ENCODE assay signal across 27 cellular contexts in the genomic region with DNA sequence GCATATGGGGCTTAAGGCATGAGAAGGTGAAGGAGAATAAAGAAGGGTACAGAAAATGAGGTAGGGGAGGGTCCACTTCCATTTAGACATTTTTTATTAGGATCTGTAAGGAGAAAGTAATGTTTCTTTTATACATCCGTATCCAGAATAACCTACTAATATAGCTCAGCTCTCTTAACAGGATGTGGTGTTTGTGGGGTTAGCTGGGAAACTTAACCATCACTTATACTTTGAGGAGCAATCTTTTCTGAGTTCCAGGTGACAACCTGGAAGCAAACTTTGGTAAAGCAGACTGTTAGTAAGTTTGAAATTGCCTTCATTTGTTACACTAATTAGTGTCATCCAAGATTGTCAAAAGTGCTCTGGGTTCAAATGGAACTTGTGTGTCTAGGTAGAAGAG. TPM values are rescaled to one million over a fixed set of nuclear protein-coding genes. Genes with fewer than 3 reads are reported as not detected.
DNase-seq lines count a peak whose midpoint lies in the region; ATAC-seq, FAIRE-seq and TF ChIP-seq lines count a peak whose summit lies in the region.
"Had no signal": no experiment of that assay in that cellular context is flagged by ENCODE, and none has a peak within 500 bp of the region (broad histone marks: within the 10 kb centered on the region; RNA-seq: fewer than 3 reads in every experiment).

No MANE protein-coding gene starts in this region.

- FAIRE-seq in GM12891 (lab: Jason Lieb, UNC), result peak; percentile 62
- FAIRE-seq: A204.1 had no signal

- no peaks in the 10 kb centered on the region for H3K4me1 ChIP-seq in osteoblast (ENCODE audit: insufficient read depth, low read length)
- H3K4me1 ChIP-seq: left ventricle myocardium inferior, psoas muscle, uterus had no signal

- no peak overlapping the region for H3K27ac ChIP-seq in osteoblast (ENCODE audit: low read depth, low read length)
- H3K27ac ChIP-seq: brain microvascular endothelial cell, KMS-11, left ventricle myocardium inferior, psoas muscle, RWPE1, thoracic aorta, uterus had no signal

- H3K4me1 Mint-ChIP-seq in activated CD8-positive, alpha-beta memory T cell treated with anti-CD3 and anti-CD28 coated beads, Interleukin-2, amount 10 ng/mL, durations not matched to agents 7 days and 5 days, result peaks cover 35% of the 10 kb centered on the region
- peaks cover 27% of the 10 kb centered on the region for H3K4me1 Mint-ChIP-seq in activated T-helper 17 cell treated with anti-CD3 and anti-CD28 coated beads, Interleukin-2, amount 50 U/mL, for 72 hours

- no peak for TF ChIP-seq CTCF in osteoblast (IDR thresholded peaks at IDR 0.05; ENCODE audit: extremely low read depth, low read depth, low read length)

- peaks cover 13% of the 10 kb centered on the region for H3K79me2 ChIP-seq in osteoblast (ENCODE audit: insufficient read depth, low read length)

- peak overlapping the region; percentile 48 for H3K27ac Mint-ChIP-seq in activated CD8-positive, alpha-beta memory T cell treated with anti-CD3 and anti-CD28 coated beads, Interleukin-2, amount 10 ng/mL, durations not matched to agents 7 days and 5 days
- H3K27ac Mint-ChIP-seq in activated T-helper 17 cell treated with anti-CD3 and anti-CD28 coated beads, Interleukin-2, amount 50 U/mL, for 72 hours, result peak overlapping the region; percentile 67

- no peaks in the 10 kb centered on the region for H3K27me3 ChIP-seq in osteoblast (ENCODE audit: insufficient read depth, low read length)
- H3K27me3 ChIP-seq: brain microvascular endothelial cell, uterus had no signal

- CTCF ChIA-PET in activated CD8-positive, alpha-beta memory T cell treated with anti-CD3 and anti-CD28 coated beads, Interleukin-2, amount 10 ng/mL, durations not matched to agents 7 days and 5 days (lab: Charles Lee), result interaction anchor here (0.5 to 3.6 kb wide), 5 partner anchors 10 to 82 kb away, joined by 3 to 26 read pairs (median 3); no protein-coding TSS in a partner anchor

- no peak overlapping the region for H3K4me3 ChIP-seq in osteoblast (ENCODE audit: insufficient read depth, low read length)
- H3K4me3 ChIP-seq: left ventricle myocardium inferior, psoas muscle, thoracic aorta, uterus had no signal

- H3K36me3 Mint-ChIP-seq in activated CD8-positive, alpha-beta memory T cell treated with anti-CD3 and anti-CD28 coated beads, Interleukin-2, amount 10 ng/mL, durations not matched to agents 7 days and 5 days, result peaks cover 66% of the 10 kb centered on the region
- peaks cover 59% of the 10 kb centered on the region for H3K36me3 Mint-ChIP-seq in activated T-helper 17 cell treated with anti-CD3 and anti-CD28 coated beads, Interleukin-2, amount 50 U/mL, for 72 hours (ENCODE audit: low read depth)

- no peaks in the 10 kb centered on the region for H3K9me3 Mint-ChIP-seq in activated CD8-positive, alpha-beta memory T cell treated with anti-CD3 and anti-CD28 coated beads, Interleukin-2, amount 10 ng/mL, durations not matched to agents 7 days and 5 days (ENCODE audit: low read depth)
- no peaks in the 10 kb centered on the region for H3K9me3 Mint-ChIP-seq in activated T-helper 17 cell treated with anti-CD3 and anti-CD28 coated beads, Interleukin-2, amount 50 U/mL, for 72 hours

- intact Hi-C loops in cardiac septum (cut with DNase I), result no loop called here

- H3K36me3 ChIP-seq in osteoblast (ENCODE audit: insufficient read depth, low read length), result peaks cover 11% of the 10 kb centered on the region
- H3K36me3 ChIP-seq: left ventricle myocardium inferior, thoracic aorta, uterus had no signal

- TF ChIP-seq POLR2A in GM12891 (IDR thresholded peaks at IDR 0.05; ENCODE audit: low read depth, low read length), result no peak

- H3K9me3 ChIP-seq in osteoblast (ENCODE audit: low read depth, low read length), result no peaks in the 10 kb centered on the region
- H3K9me3 ChIP-seq: left ventricle myocardium inferior, psoas muscle, thoracic aorta, uterus had no signal

- ATAC-seq in activated CD8-positive, alpha-beta memory T cell treated with anti-CD3 and anti-CD28 coated beads, Interleukin-2, amount 10 ng/mL, durations not matched to agents 7 days and 5 days, result peak; percentile 58
- peak; percentile 56 for ATAC-seq in activated T-helper 17 cell treated with anti-CD3 and anti-CD28 coated beads, Interleukin-2, amount 50 U/mL, for 72 hours (replicated peaks)
- ATAC-seq in GM19467 (IDR thresholded peaks at IDR 0.05; ENCODE audit: unreplicated experiment), result no peak
- ATAC-seq: psoas muscle had no signal

- no peak for DNase-seq in activated CD8-positive, alpha-beta memory T cell treated with anti-CD3 and anti-CD28 coated beads, Interleukin-2, amount 10 ng/mL, durations not matched to agents 7 days and 5 days
- DNase-seq in activated CD8-positive, alpha-beta memory T cell treated with anti-CD3 and anti-CD28 coated beads, Interleukin-2, amount 50 U/mL, for 48 hours, result no peak
- no peak for DNase-seq in GM12891 (ENCODE audit: insufficient read length, low spot score)
- DNase-seq in osteoblast (ENCODE audit: insufficient read length, low spot score, missing footprints), result no peak
- DNase-seq in cardiac septum (ENCODE audit: low spot score), result no peak
- DNase-seq in NCI-H187 (lab: John Stamatoyannopoulos, UW), result no peak
- DNase-seq: activated CD8-positive, alpha-beta memory T cell treated with anti-CD3 and anti-CD28 coated beads, Interleukin-2, amount 50 U/mL, for 4 hours; activated effector memory CD4-positive, alpha-beta T cell treated with anti-CD3 and anti-CD28 coated beads, Interleukin-2, amount 50 U/mL, for 16 hours; amniotic stem cell; brain microvascular endothelial cell; DMS79; HCEC 1CT; left ventricle myocardium inferior; mesendoderm; NCI-H1417 treated with DMSO at 0.1 percent for 48 hours; NCI-H446 treated with DMSO at 0.1 percent for 48 hours; psoas muscle; stimulated activated CD4-positive, alpha-beta T cell treated with anti-CD3 and anti-CD28 coated beads, Interleukin-15, amount 100 ng/mL, for 24 hours; uterus had no signal

- no peaks in the 10 kb centered on the region for H4K20me1 ChIP-seq in osteoblast (ENCODE audit: insufficient read depth, low read length)

- peak overlapping the region; percentile 52 for H2AFZ ChIP-seq in osteoblast (ENCODE audit: low read length)

- H3K4me2 ChIP-seq in osteoblast (ENCODE audit: insufficient read depth, low read length), result no peak overlapping the region
- H3K4me2 ChIP-seq: KMS-11 had no signal

- no peaks in the 10 kb centered on the region for H3K27me3 Mint-ChIP-seq in activated CD8-positive, alpha-beta memory T cell treated with anti-CD3 and anti-CD28 coated beads, Interleukin-2, amount 10 ng/mL, durations not matched to agents 7 days and 5 days
- no peaks in the 10 kb centered on the region for H3K27me3 Mint-ChIP-seq in activated T-helper 17 cell treated with anti-CD3 and anti-CD28 coated beads, Interleukin-2, amount 50 U/mL, for 72 hours

- H3K4me3 Mint-ChIP-seq in activated CD8-positive, alpha-beta memory T cell treated with anti-CD3 and anti-CD28 coated beads, Interleukin-2, amount 10 ng/mL, durations not matched to agents 7 days and 5 days, result no peak overlapping the region
- H3K4me3 Mint-ChIP-seq in activated T-helper 17 cell treated with anti-CD3 and anti-CD28 coated beads, Interleukin-2, amount 50 U/mL, for 72 hours, result peak overlapping the region; percentile 27

TF ChIP-seq in GM12891, 5 proteins besides CTCF, POLR2A, EP300 and RAD21:
- TF ChIP-seq POU2F2 (IDR thresholded peaks at IDR 0.05; ENCODE audit: low read depth, low read length) (no peak), PAX5 (IDR thresholded peaks at IDR 0.05; ENCODE audit: insufficient read depth, low read length, severe bottlenecking) (no peak), SPI1 (IDR thresholded peaks at IDR 0.05; ENCODE audit: low read depth, low read length) (no peak), POLR2AphosphoS5 (IDR thresholded peaks at IDR 0.05; ENCODE audit: low read depth, low read length) (no peak), TAF1 (IDR thresholded peaks at IDR 0.05; ENCODE audit: low read depth, low read length) (no peak)

RNA-seq across cellular contexts. Expression of a gene that starts 36.6 kb away (rescaled TPM):
- 100 to 1,000 TPM in 1 of 2 experiments, 10 to 100 TPM in 1; 89.5 to 107 TPM for total RNA-seq in activated CD8-positive, alpha-beta memory T cell treated with anti-CD3 and anti-CD28 coated beads, Interleukin-2, amount 10 ng/mL, durations not matched to agents 7 days and 5 days
- 35.6 TPM for polyA plus RNA-seq in GM12891 (2012; ENCODE audit: low read depth, missing spikeins)
- total RNA-seq in activated T-helper 17 cell treated with anti-CD3 and anti-CD28 coated beads, Interleukin-2, amount 50 U/mL, for 72 hours, result 10 to 100 TPM; 85.7 to 99.5 TPM
- total RNA-seq in osteoblast (2.2 and 4.1 TPM in 2 replicates), cardiac septum (0.43 TPM)

RNA-seq across cellular contexts. Expression of a gene that starts 41.4 kb away (rescaled TPM):
- total RNA-seq in activated CD8-positive, alpha-beta memory T cell treated with anti-CD3 and anti-CD28 coated beads, Interleukin-2, amount 10 ng/mL, durations not matched to agents 7 days and 5 days, result 1 to 10 TPM; 1.0 to 1.7 TPM
- polyA plus RNA-seq in GM12891 (2012; ENCODE audit: low read depth, missing spikeins), result 1.3 TPM
- total RNA-seq in activated T-helper 17 cell treated with anti-CD3 and anti-CD28 coated beads, Interleukin-2, amount 50 U/mL, for 72 hours, result 1 to 10 TPM in 1 of 2 donors, under 1 TPM in 1; 0.42 to 1.4 TPM
- not detected in 2 replicates for total RNA-seq in osteoblast
- total RNA-seq in cardiac septum, result 2.6 TPM
- total RNA-seq: glomerular endothelial cell, SK-MEL-5 had no signal

Comparison
In these comparisons a context has a peak if more than half of its experiments do, and no peak if none do; other contexts are left out.
1. RNA of a gene that starts 36.6 kb away (total RNA-seq): 89.5 to 107 TPM in activated CD8-positive, alpha-beta memory T cell treated with anti-CD3 and anti-CD28 coated beads, Interleukin-2, amount 10 ng/mL, durations not matched to agents 7 days and 5 days and 85.7 to 99.5 TPM in activated T-helper 17 cell treated with anti-CD3 and anti-CD28 coated beads, Interleukin-2, amount 50 U/mL, for 72 hours; 2.2 to 4.1 TPM in osteoblast and 0.43 TPM in cardiac septum (single experiment); every median in the first group is over 10 times any median in the second.